In genomic region chr4:2127609-2128300, GRCh38 we compare ENCODE assay signal across 1 cellular context.
TF ChIP-seq lines count a peak whose summit lies in the region.

No MANE protein-coding gene starts in this region.

TF ChIP-seq in GM23338, 12 proteins besides CTCF, POLR2A, EP300 and RAD21 (continued from another document):
- TF ChIP-seq, protein P1, sequence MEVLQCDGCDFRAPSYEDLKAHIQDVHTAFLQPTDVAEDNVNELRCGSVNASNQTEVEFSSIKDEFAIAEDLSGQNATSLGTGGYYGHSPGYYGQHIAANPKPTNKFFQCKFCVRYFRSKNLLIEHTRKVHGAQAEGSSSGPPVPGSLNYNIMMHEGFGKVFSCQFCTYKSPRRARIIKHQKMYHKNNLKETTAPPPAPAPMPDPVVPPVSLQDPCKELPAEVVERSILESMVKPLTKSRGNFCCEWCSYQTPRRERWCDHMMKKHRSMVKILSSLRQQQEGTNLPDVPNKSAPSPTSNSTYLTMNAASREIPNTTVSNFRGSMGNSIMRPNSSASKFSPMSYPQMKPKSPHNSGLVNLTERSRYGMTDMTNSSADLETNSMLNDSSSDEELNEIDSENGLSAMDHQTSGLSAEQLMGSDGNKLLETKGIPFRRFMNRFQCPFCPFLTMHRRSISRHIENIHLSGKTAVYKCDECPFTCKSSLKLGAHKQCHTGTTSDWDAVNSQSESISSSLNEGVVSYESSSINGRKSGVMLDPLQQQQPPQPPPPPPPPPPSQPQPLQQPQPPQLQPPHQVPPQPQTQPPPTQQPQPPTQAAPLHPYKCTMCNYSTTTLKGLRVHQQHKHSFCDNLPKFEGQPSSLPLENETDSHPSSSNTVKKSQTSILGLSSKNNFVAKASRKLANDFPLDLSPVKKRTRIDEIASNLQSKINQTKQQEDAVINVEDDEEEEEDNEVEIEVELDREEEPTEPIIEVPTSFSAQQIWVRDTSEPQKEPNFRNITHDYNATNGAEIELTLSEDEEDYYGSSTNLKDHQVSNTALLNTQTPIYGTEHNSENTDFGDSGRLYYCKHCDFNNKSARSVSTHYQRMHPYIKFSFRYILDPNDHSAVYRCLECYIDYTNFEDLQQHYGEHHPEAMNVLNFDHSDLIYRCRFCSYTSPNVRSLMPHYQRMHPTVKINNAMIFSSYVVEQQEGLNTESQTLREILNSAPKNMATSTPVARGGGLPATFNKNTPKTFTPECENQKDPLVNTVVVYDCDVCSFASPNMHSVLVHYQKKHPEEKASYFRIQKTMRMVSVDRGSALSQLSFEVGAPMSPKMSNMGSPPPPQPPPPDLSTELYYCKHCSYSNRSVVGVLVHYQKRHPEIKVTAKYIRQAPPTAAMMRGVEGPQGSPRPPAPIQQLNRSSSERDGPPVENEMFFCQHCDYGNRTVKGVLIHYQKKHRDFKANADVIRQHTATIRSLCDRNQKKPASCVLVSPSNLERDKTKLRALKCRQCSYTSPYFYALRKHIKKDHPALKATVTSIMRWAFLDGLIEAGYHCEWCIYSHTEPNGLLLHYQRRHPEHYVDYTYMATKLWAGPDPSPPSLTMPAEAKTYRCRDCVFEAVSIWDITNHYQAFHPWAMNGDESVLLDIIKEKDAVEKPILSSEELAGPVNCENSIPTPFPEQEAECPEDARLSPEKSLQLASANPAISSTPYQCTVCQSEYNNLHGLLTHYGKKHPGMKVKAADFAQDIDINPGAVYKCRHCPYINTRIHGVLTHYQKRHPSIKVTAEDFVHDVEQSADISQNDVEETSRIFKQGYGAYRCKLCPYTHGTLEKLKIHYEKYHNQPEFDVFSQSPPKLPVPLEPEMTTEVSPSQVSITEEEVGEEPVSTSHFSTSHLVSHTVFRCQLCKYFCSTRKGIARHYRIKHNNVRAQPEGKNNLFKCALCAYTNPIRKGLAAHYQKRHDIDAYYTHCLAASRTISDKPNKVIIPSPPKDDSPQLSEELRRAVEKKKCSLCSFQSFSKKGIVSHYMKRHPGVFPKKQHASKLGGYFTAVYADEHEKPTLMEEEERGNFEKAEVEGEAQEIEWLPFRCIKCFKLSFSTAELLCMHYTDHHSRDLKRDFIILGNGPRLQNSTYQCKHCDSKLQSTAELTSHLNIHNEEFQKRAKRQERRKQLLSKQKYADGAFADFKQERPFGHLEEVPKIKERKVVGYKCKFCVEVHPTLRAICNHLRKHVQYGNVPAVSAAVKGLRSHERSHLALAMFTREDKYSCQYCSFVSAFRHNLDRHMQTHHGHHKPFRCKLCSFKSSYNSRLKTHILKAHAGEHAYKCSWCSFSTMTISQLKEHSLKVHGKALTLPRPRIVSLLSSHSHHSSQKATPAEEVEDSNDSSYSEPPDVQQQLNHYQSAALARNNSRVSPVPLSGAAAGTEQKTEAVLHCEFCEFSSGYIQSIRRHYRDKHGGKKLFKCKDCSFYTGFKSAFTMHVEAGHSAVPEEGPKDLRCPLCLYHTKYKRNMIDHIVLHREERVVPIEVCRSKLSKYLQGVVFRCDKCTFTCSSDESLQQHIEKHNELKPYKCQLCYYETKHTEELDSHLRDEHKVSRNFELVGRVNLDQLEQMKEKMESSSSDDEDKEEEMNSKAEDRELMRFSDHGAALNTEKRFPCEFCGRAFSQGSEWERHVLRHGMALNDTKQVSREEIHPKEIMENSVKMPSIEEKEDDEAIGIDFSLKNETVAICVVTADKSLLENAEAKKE (CRISPR knock-in tag; IDR thresholded peaks at IDR 0.05), result no peak
- no peak for TF ChIP-seq EZH2phosphoT487 (IDR thresholded peaks at IDR 0.05; ENCODE audit: unreplicated experiment)
